In genomic region chr10:14906765-14907164, GRCh38 we compare ENCODE assay signal across 2 cellular contexts.
A peak's percentile ranks its signal among the peaks of the same experiment; 100 is the strongest.
TF ChIP-seq lines count a peak whose summit lies in the region.

No MANE protein-coding gene starts in this region.

TF ChIP-seq in HepG2, 621 proteins besides CTCF, POLR2A, EP300 and RAD21:
- TF ChIP-seq ZNF121 (CRISPR knock-in tag; IDR thresholded peaks at IDR 0.05) (peak; percentile 64), TEF (CRISPR knock-in tag; IDR thresholded peaks at IDR 0.05) (no peak)
TF ChIP-seq in HepG2: peak in this region for 1.

TF ChIP-seq in K562, 482 proteins besides CTCF, POLR2A, EP300 and RAD21:
- TF ChIP-seq EHMT2 (IDR thresholded peaks at IDR 0.05) (no peak), TAF1 (IDR thresholded peaks at IDR 0.05; ENCODE audit: control insufficient read depth, extremely low read depth, insufficient read depth, low read length, severe bottlenecking) (no peak), BRD9 (IDR thresholded peaks at IDR 0.05; ENCODE audit: low read depth, partially characterized antibody) (no peak), ZNF121 (CRISPR knock-in tag; conservative IDR thresholded peaks at IDR 0.05) (peak; percentile 47), POLR2AphosphoS5 (IDR thresholded peaks at IDR 0.05; ENCODE audit: control insufficient read depth, insufficient read depth, low read depth, low read length) (no peak), ZBTB17 (CRISPR knock-in tag; IDR thresholded peaks at IDR 0.05) (no peak)
TF ChIP-seq in K562: peak in this region for 1.
